In genomic region chr10:1364151-1364910, GRCh38 we compare ENCODE assay signal across 16 cellular contexts.
DNase-seq lines count a peak whose midpoint lies in the region; ATAC-seq and TF ChIP-seq lines count a peak whose summit lies in the region.
"Had no signal": no experiment of that assay in that cellular context is flagged by ENCODE, and none has a peak within 500 bp of the region (broad histone marks: within the 10 kb centered on the region; RNA-seq: fewer than 3 reads in every experiment).

No MANE protein-coding gene starts in this region.

- no peak overlapping the region for H3K27ac Mint-ChIP-seq in osteocyte (ENCODE audit: unreplicated experiment)
- H3K27ac Mint-ChIP-seq: CD8-positive, alpha-beta T cell had no signal

- TF ChIP-seq CTCF in GM13977 (IDR thresholded peaks at IDR 0.05; ENCODE audit: extremely low read depth, insufficient read depth, missing control alignments) (no peak), RWPE1 (conservative IDR thresholded peaks at IDR 0.05; ENCODE audit: low read depth) (no peak), esophagus squamous epithelium (IDR thresholded peaks at IDR 0.05) (no peak), osteocyte (IDR thresholded peaks at IDR 0.05) (no peak), left lung (IDR thresholded peaks at IDR 0.05) (no peak)

- H3K27me3 Mint-ChIP-seq in osteocyte (ENCODE audit: unreplicated experiment), result no peaks in the 10 kb centered on the region

- H3K4me3 ChIP-seq in esophagus squamous epithelium, result no peak overlapping the region
- no peak overlapping the region for H3K4me3 ChIP-seq in left lung
- H3K4me3 ChIP-seq: MG63 had no signal

- no peaks in the 10 kb centered on the region for H3K9me3 Mint-ChIP-seq in osteocyte (ENCODE audit: unreplicated experiment)
- H3K9me3 Mint-ChIP-seq: CD8-positive, alpha-beta T cell had no signal

- in situ Hi-C loops in GM13977 (cut with MboI; ENCODE audit: low pct_unique_long_range_greater_than_20kb, low sequenced_read_pairs, unreplicated experiment), result no loop called here

- no peak for TF ChIP-seq POLR2A in esophagus squamous epithelium (IDR thresholded peaks at IDR 0.05)

- no peak for ATAC-seq in GM19023 (IDR thresholded peaks at IDR 0.05; ENCODE audit: unreplicated experiment)
- no peak for ATAC-seq in HG02973 (IDR thresholded peaks at IDR 0.05; ENCODE audit: unreplicated experiment)
- no peak for ATAC-seq in left lung
- ATAC-seq: CD8-positive, alpha-beta T cell had no signal

- CTCF ChIA-PET in RWPE1 (lab: Yijun Ruan, JAX), result no interaction called here

- DNase-seq in GM13977 (ENCODE audit: low spot score) (peak; percentile 22), RWPE1 (ENCODE audit: low spot score) (peak; percentile 62), esophagus squamous epithelium (lab: John Stamatoyannopoulos, UW) (no peak), osteocyte (ENCODE audit: extremely low spot score, unreplicated experiment) (peak; percentile 71), left lung (no peak)
- DNase-seq: DND-41, GDM1, GOT3, MG63, NCI-H1105, NCI-H1694 treated with DMSO at 0.1 percent for 48 hours, NCI-H69 had no signal

- peaks cover 0 to 16% (median 10%) of the 10 kb centered on the region in 3 donors for H3K4me1 ChIP-seq in esophagus squamous epithelium
- no peaks in the 10 kb centered on the region for H3K4me1 ChIP-seq in left lung

- H3K27me3 ChIP-seq in esophagus squamous epithelium, result peaks cover 0 to 6% (median 0%) of the 10 kb centered on the region in 4 donors
- H3K27me3 ChIP-seq in left lung, result peaks cover 19 to 78% of the 10 kb centered on the region in 2 donors
- H3K27me3 ChIP-seq: MG63 had no signal

- H3K36me3 Mint-ChIP-seq in osteocyte (ENCODE audit: unreplicated experiment), result no peaks in the 10 kb centered on the region
- H3K36me3 Mint-ChIP-seq: CD8-positive, alpha-beta T cell had no signal

- no peak overlapping the region for H3K27ac ChIP-seq in RWPE1
- peak overlapping the region in 3 of 4 donors; percentile 67 to 71 (median 68) for H3K27ac ChIP-seq in esophagus squamous epithelium
- H3K27ac ChIP-seq in left lung, result no peak overlapping the region
- H3K27ac ChIP-seq: KMS-11 had no signal

- POLR2A ChIA-PET in RWPE1 (lab: Yijun Ruan, JAX; ENCODE audit: low non-redundant PET), result no interaction called here

- H3K36me3 ChIP-seq in esophagus squamous epithelium, result no peaks in the 10 kb centered on the region
- H3K36me3 ChIP-seq in left lung, result no peaks in the 10 kb centered on the region
- H3K36me3 ChIP-seq: MG63 had no signal

- no peaks in the 10 kb centered on the region for H3K9me3 ChIP-seq in esophagus squamous epithelium
- H3K9me3 ChIP-seq in left lung, result no peaks in the 10 kb centered on the region
- H3K9me3 ChIP-seq: MG63 had no signal

- peaks cover 36% of the 10 kb centered on the region for H3K4me1 Mint-ChIP-seq in osteocyte (ENCODE audit: unreplicated experiment)

- WGBS in esophagus squamous epithelium, 2 donors, result 35 to 68% methylated on average over 11 to 12 of the region's 16 CpGs

- H3K4me3 Mint-ChIP-seq in osteocyte (ENCODE audit: unreplicated experiment), result no peak overlapping the region
- H3K4me3 Mint-ChIP-seq: CD8-positive, alpha-beta T cell had no signal

- intact Hi-C loops in esophagus squamous epithelium (cut with DNase I) (no loop called here), left lung (cut with DNase I) (no loop called here)

Comparison
In these comparisons a context has a peak if more than half of its experiments do, and no peak if none do; other contexts are left out.
1. DNase-seq: peak in GM13977 (single experiment), RWPE1 (single experiment) and osteocyte (single experiment); none in esophagus squamous epithelium (single experiment) and left lung (0 of 2).
2. H3K27ac ChIP-seq: peak in esophagus squamous epithelium (3 of 4); none in RWPE1 (single experiment) and left lung (0 of 2).